In the genomic region with DNA sequence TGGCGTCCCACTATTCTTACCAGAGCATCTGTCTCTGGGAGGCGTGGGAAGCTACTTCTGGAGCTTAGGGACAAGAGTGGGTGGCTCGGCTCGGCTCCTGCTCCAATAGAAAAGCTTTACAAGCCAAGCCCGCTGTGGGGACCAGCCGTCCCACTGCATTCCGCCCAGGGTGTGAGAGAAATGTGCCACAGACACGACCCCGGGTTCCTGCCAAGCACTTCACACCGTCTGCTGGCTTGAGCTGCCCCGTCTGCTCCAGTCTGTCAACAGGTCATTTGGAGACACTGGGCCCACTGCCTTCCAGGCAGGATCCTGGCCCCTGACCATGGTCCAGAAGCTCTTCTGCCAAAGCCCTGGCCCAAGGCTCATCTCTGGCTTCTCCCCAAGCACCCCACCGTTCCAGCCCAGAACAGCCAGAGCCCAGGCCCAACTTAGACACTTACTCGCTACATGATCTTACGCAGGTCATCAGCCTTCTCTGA, we compare ENCODE assay signal across 14 cellular contexts. TPM values are rescaled to one million over a fixed set of nuclear protein-coding genes. Genes with fewer than 3 reads are reported as not detected.
DNase-seq lines count a peak whose midpoint lies in the region; ATAC-seq and TF ChIP-seq lines count a peak whose summit lies in the region.
"Had no signal": no experiment of that assay in that cellular context is flagged by ENCODE, and none has a peak within 500 bp of the region (broad histone marks: within the 10 kb centered on the region; RNA-seq: fewer than 3 reads in every experiment).

No MANE protein-coding gene starts in this region.

- intact Hi-C loops in body of pancreas (cut with DNase I), result no loop called here
- intact Hi-C loops in right cardiac atrium (cut with DNase I), result no loop called here

- H3K27ac ChIP-seq in body of pancreas (no peak overlapping the region), right cardiac atrium (ENCODE audit: low read length) (peak overlapping the region; percentile 63), rectal smooth muscle tissue (ENCODE audit: low read depth, low read length) (peak overlapping the region; percentile 28)
- H3K27ac ChIP-seq: C4-2B, foreskin keratinocyte, SJCRH30 had no signal

- ATAC-seq in body of pancreas (peak; percentile 22), right cardiac atrium (peak; percentile 89 to 91), HG03159 (IDR thresholded peaks at IDR 0.05; ENCODE audit: unreplicated experiment) (no peak), GM18868 (IDR thresholded peaks at IDR 0.05; ENCODE audit: unreplicated experiment) (no peak)
- ATAC-seq: activated T-cell treated with anti-CD3 and anti-CD28 coated beads, Interleukin-2, amount 50 U/mL, for 72 hours; foreskin keratinocyte had no signal

- H3K27me3 ChIP-seq in body of pancreas (no peaks in the 10 kb centered on the region), right cardiac atrium (ENCODE audit: control insufficient read depth, insufficient read depth) (no peaks in the 10 kb centered on the region), rectal smooth muscle tissue (ENCODE audit: control insufficient read depth, insufficient read depth, low read length) (no peaks in the 10 kb centered on the region)
- H3K27me3 ChIP-seq: foreskin keratinocyte, SJCRH30 had no signal

- H3K36me3 ChIP-seq in body of pancreas (replicated peaks in 1 of 2; ENCODE audit: insufficient read depth in 1 of 2, low read depth in 2 of 2) (peaks cover 0 to 2% of the 10 kb centered on the region in 2 donors), rectal smooth muscle tissue (ENCODE audit: control insufficient read depth, insufficient read depth, low read length) (peaks cover 11% of the 10 kb centered on the region)

- H3K9ac ChIP-seq in rectal smooth muscle tissue (ENCODE audit: low read length), result no peak overlapping the region

- H3K4me1 ChIP-seq in body of pancreas, result peaks cover 19% of the 10 kb centered on the region
- H3K4me1 ChIP-seq in right cardiac atrium (ENCODE audit: control insufficient read depth, insufficient read depth, low read length), result peaks cover 20% of the 10 kb centered on the region
- peaks cover 8% of the 10 kb centered on the region for H3K4me1 ChIP-seq in rectal smooth muscle tissue (ENCODE audit: control insufficient read depth, insufficient read depth, low read length)
- H3K4me1 ChIP-seq: foreskin keratinocyte, SJCRH30 had no signal

- DNase-seq in C1 segment of cervical spinal cord (lab: John Stamatoyannopoulos, UW), result peak in 10 of 14 donors; percentile 14 to 95 (median 43)
- DNase-seq in body of pancreas, result peak in 1 of 4 donors; percentile 30
- peak; percentile 87 to 95 (median 94) for DNase-seq in right cardiac atrium
- DNase-seq in stimulated activated CD4-positive, alpha-beta T cell treated with anti-CD3 and anti-CD28 coated beads, Interleukin-1b, Interleukin-23, amount 100 ng/mL, for 48 hours, result no peak
- no peak for DNase-seq in foreskin fibroblast
- DNase-seq: activated B cell treated with CpG ODN at 0.5 μM for 24 hours; activated T-cell treated with anti-CD3 and anti-CD28 coated beads, Interleukin-2, amount 50 U/mL, for 72 hours; foreskin keratinocyte; GF-D8; SJCRH30 had no signal

- TF ChIP-seq CTCF in body of pancreas (IDR thresholded peaks at IDR 0.05), result no peak
- no peak for TF ChIP-seq CTCF in foreskin fibroblast (IDR thresholded peaks at IDR 0.05; ENCODE audit: low read depth, low read length)

- TF ChIP-seq POLR2A in body of pancreas (IDR thresholded peaks at IDR 0.05), result no peak

- H3K4me3 ChIP-seq in body of pancreas (no peak overlapping the region), right cardiac atrium (ENCODE audit: low read length) (no peak overlapping the region), rectal smooth muscle tissue (ENCODE audit: low read length) (no peak overlapping the region), foreskin fibroblast (ENCODE audit: low read depth in 1 of 2, low read length in 2 of 2) (no peak overlapping the region)
- H3K4me3 ChIP-seq: SJCRH30 had no signal

- WGBS in body of pancreas, 2 donors, result 79 to 86% methylated on average over 5 to 14 of the region's 14 CpGs
- 38% methylated on average over 14 of the region's 14 CpGs for WGBS in right cardiac atrium

- H3K9me3 ChIP-seq in body of pancreas (no peaks in the 10 kb centered on the region), right cardiac atrium (ENCODE audit: control insufficient read depth, low read length) (no peaks in the 10 kb centered on the region)
- H3K9me3 ChIP-seq: SJCRH30 had no signal

RNA-seq across cellular contexts. Expression of a gene that starts 6.5 kb away (rescaled TPM):
- total RNA-seq in body of pancreas (10 to 100 TPM in 1 of 2 donors, 1 to 10 TPM in 1; 8.8 to 13.2 TPM), right cardiac atrium (10 to 100 TPM; 15.0 to 22.7 (median 21.0) TPM)
- polyA plus RNA-seq in right cardiac atrium, result 15.9 TPM

RNA-seq across cellular contexts. Expression of a gene that starts 6.9 kb away (rescaled TPM):
- total RNA-seq in body of pancreas (10 to 100 TPM; 51.4 to 55.5 TPM), right cardiac atrium (10 to 100 TPM; 49.0 to 69.8 (median 54.7) TPM)
- 39.3 TPM for polyA plus RNA-seq in right cardiac atrium

RNA-seq across cellular contexts. Expression of a gene that starts 22.4 kb away (rescaled TPM):
- total RNA-seq in body of pancreas, result 10 to 100 TPM; 18.9 to 58.3 TPM
- total RNA-seq in right cardiac atrium, result 10 to 100 TPM; 14.2 to 16.6 (median 14.8) TPM
- 11.3 TPM for polyA plus RNA-seq in right cardiac atrium

RNA-seq across cellular contexts. Expression of a gene that starts 49.1 kb away (rescaled TPM):
- total RNA-seq in body of pancreas, result 10 to 100 TPM; 31.4 to 39.2 TPM
- total RNA-seq in right cardiac atrium, result 10 to 100 TPM; 16.9 to 45.6 (median 24.7) TPM
- 15.9 TPM for polyA plus RNA-seq in right cardiac atrium

Comparison
In these comparisons a context has a peak if more than half of its experiments do, and no peak if none do; other contexts are left out.
1. DNase-seq: peak in C1 segment of cervical spinal cord (10 of 14) and right cardiac atrium (3 of 3); none in stimulated activated CD4-positive, alpha-beta T cell treated with anti-CD3 and anti-CD28 coated beads, Interleukin-1b, Interleukin-23, amount 100 ng/mL, for 48 hours (single experiment) and foreskin fibroblast (0 of 2).
2. ATAC-seq: peak in body of pancreas (single experiment) and right cardiac atrium (2 of 2); none in HG03159 (single experiment) and GM18868 (single experiment).
3. H3K27ac ChIP-seq: peak in right cardiac atrium (single experiment) and rectal smooth muscle tissue (single experiment); none in body of pancreas (0 of 4).